In the genomic region with DNA sequence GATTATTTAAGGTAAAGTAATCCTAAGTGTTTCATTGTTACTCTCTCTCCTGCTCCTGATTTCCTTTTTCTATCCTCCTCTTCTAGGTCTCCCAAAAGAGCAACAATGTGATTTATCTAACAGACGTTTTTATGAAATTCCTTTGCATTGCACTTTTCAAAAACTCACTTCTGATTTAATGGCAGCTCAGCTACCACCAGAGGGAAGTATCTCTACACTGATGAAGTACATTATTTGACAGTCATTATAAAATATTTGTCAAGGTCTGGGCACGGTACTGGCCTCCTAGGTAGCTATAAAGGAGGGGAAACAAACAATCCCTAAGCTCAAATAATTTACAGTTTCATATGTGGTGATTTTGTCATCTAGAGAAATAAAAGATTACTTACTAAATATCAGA, we compare ENCODE assay signal across 24 cellular contexts. TPM values are rescaled to one million over a fixed set of nuclear protein-coding genes. Genes with fewer than 3 reads are reported as not detected.
DNase-seq lines count a peak whose midpoint lies in the region; ATAC-seq and TF ChIP-seq lines count a peak whose summit lies in the region.
"Had no signal": no experiment of that assay in that cellular context is flagged by ENCODE, and none has a peak within 500 bp of the region (broad histone marks: within the 10 kb centered on the region; RNA-seq: fewer than 3 reads in every experiment).

No MANE protein-coding gene starts in this region.

- H3K4me3 Mint-ChIP-seq in MCF 10A (ENCODE audit: unreplicated experiment), result no peak overlapping the region
- H3K4me3 Mint-ChIP-seq: T-cell had no signal

- H4K20me1 ChIP-seq in mammary epithelial cell (ENCODE audit: insufficient read depth, low read length), result no peaks in the 10 kb centered on the region

- H3K36me3 ChIP-seq in mammary epithelial cell (ENCODE audit: insufficient read depth, low read length), result no peaks in the 10 kb centered on the region
- H3K36me3 ChIP-seq: adrenal gland, esophagus squamous epithelium, left lung, uterus had no signal

- BruUV-seq in MCF 10A (replicated peaks; lab: Mats Ljungman, UMichigan) (no TSS peak), mammary epithelial cell (replicated peaks; lab: Mats Ljungman, UMichigan) (no TSS peak)

- TF ChIP-seq CTCF in MCF 10A (IDR thresholded peaks at IDR 0.05; ENCODE audit: unreplicated experiment) (peak; percentile 21), mammary epithelial cell (conservative IDR thresholded peaks at IDR 0.05 in 1 of 2, IDR thresholded peaks at IDR 0.05 in 1 of 2; ENCODE audit: extremely low read depth in 1 of 2, insufficient read depth in 1 of 2, low read depth in 1 of 2, low read length in 2 of 2) (no peak), foreskin keratinocyte (conservative IDR thresholded peaks at IDR 0.05) (peak; percentile 25)

- H3K4me1 Mint-ChIP-seq in MCF 10A (ENCODE audit: insufficient read depth, unreplicated experiment), result peaks cover 6% of the 10 kb centered on the region
- H3K4me1 Mint-ChIP-seq: T-cell had no signal

- dilution Hi-C loops in mammary epithelial cell (cut with HindIII; ENCODE audit: low sequenced_read_pairs), result no loop called here

- H3K36me3 Mint-ChIP-seq in MCF 10A (ENCODE audit: insufficient read depth, unreplicated experiment), result no peaks in the 10 kb centered on the region
- H3K36me3 Mint-ChIP-seq: T-cell had no signal

- no peak overlapping the region for H3K4me3 ChIP-seq in mammary epithelial cell (replicated peaks in 1 of 3; ENCODE audit: insufficient read depth in 1 of 3, low read depth in 2 of 3, low read length in 3 of 3)
- H3K4me3 ChIP-seq: adrenal gland, esophagus squamous epithelium, left lung, uterus had no signal

- no peaks in the 10 kb centered on the region for H3K27me3 ChIP-seq in mammary epithelial cell (ENCODE audit: insufficient read depth, low read length)
- peaks cover 2% of the 10 kb centered on the region for H3K27me3 ChIP-seq in foreskin keratinocyte
- H3K27me3 ChIP-seq: adrenal gland, esophagus squamous epithelium, left lung, uterus had no signal

- WGBS in mammary epithelial cell (ENCODE audit: low coverage, missing lambda C conversion rate), result 9% methylated on average over 2 of the region's 2 CpGs

- no peak overlapping the region for H3K27ac Mint-ChIP-seq in MCF 10A (ENCODE audit: low read depth, unreplicated experiment)
- H3K27ac Mint-ChIP-seq: T-cell had no signal

- CTCF ChIA-PET in MCF 10A (lab: Yijun Ruan, JAX) (interaction anchor here (1.0 to 1.5 kb wide), 7 partner anchors 12 to 347 kb away, joined by 3 to 6 read pairs (median 4); no protein-coding TSS in a partner anchor), mammary epithelial cell (lab: Charles Lee; ENCODE audit: low non-redundant PET) (no interaction called here)

- ATAC-seq in foreskin keratinocyte (no peak), HG02642 (IDR thresholded peaks at IDR 0.05; ENCODE audit: poor library complexity, unreplicated experiment) (no peak), left cardiac atrium (no peak)
- ATAC-seq: left lung, T-cell had no signal

- POLR2A ChIA-PET in MCF 10A (lab: Yijun Ruan, JAX), result interaction anchor here (0.6 to 1.0 kb wide), 4 partner anchors 26 to 457 kb away, joined by 3 read pairs; no protein-coding TSS in a partner anchor

- H3K9ac ChIP-seq in mammary epithelial cell (ENCODE audit: insufficient read depth, low read length), result no peak overlapping the region

- H3K79me2 ChIP-seq in mammary epithelial cell (ENCODE audit: insufficient read depth, low read length), result no peaks in the 10 kb centered on the region

- peaks cover 7% of the 10 kb centered on the region for H3K9me3 Mint-ChIP-seq in MCF 10A (ENCODE audit: unreplicated experiment)

- H2AFZ ChIP-seq in mammary epithelial cell (ENCODE audit: low read depth, low read length), result no peak overlapping the region

- intact Hi-C loops in MCF 10A (cut with micrococcal nuclease), result loop anchor here (5.0 kb wide), 1 partner anchor 104 kb away; no protein-coding TSS in a partner anchor
- intact Hi-C loops in mammary epithelial cell (cut with micrococcal nuclease), result no loop called here
- intact Hi-C loops in left cardiac atrium (cut with DNase I), result no loop called here

- no peak overlapping the region for H3K4me2 ChIP-seq in mammary epithelial cell (ENCODE audit: insufficient read depth, low read depth, low read length)

- H3K4me1 ChIP-seq in mammary epithelial cell (ENCODE audit: insufficient read depth, low read length) (no peaks in the 10 kb centered on the region), foreskin keratinocyte (no peaks in the 10 kb centered on the region)
- H3K4me1 ChIP-seq: adrenal gland, esophagus squamous epithelium, left lung, uterus had no signal

- DNase-seq in MCF 10A (ENCODE audit: unreplicated experiment), result no peak
- no peak for DNase-seq in mammary epithelial cell
- peak; percentile 26 for DNase-seq in OCI-M1 (lab: John Stamatoyannopoulos, UW)
- no peak for DNase-seq in foreskin keratinocyte
- DNase-seq in left cardiac atrium, result no peak
- DNase-seq in cortex of kidney (lab: John Stamatoyannopoulos, UW), result no peak
- DNase-seq in epidermal melanocyte (ENCODE audit: insufficient read length, low spot score), result no peak
- DNase-seq: activated CD4-positive, alpha-beta T cell treated with anti-CD3 and anti-CD28 coated beads, Interleukin-2, amount 50 U/mL, for 1 hour; activated CD8-positive, alpha-beta memory T cell treated with anti-CD3 and anti-CD28 coated beads, Interleukin-2, amount 50 U/mL, for 48 hours; activated gamma-delta T cell; adrenal gland; DMS79 treated with DMSO at 0.1 percent for 48 hours; esophagus squamous epithelium; glutamatergic neuron; left lung; NCI-H1092 treated with DMSO at 0.1 percent for 48 hours; NCI-H2029 treated with DMSO at 0.1 percent for 48 hours; NCI-H82; stimulated activated CD4-positive, alpha-beta T cell treated with anti-CD3 and anti-CD28 coated beads, Interleukin-12 subunit alpha, Interleukin-12 subunit beta, amount 100 ng/mL, for 4 hours; substantia nigra; T-cell; uterus had no signal

- H3K27me3 Mint-ChIP-seq in MCF 10A (ENCODE audit: insufficient read depth, unreplicated experiment), result no peaks in the 10 kb centered on the region
- H3K27me3 Mint-ChIP-seq: T-cell had no signal

- H3K9me3 ChIP-seq in mammary epithelial cell (replicated peaks; ENCODE audit: insufficient read depth, low read length), result peaks cover 21% of the 10 kb centered on the region
- H3K9me3 ChIP-seq: adrenal gland, esophagus squamous epithelium, uterus had no signal

- no peak overlapping the region for H3K27ac ChIP-seq in mammary epithelial cell (ENCODE audit: insufficient read depth, low read depth, low read length)
- no peak overlapping the region for H3K27ac ChIP-seq in foreskin keratinocyte
- H3K27ac ChIP-seq: adrenal gland, esophagus squamous epithelium, left lung, uterus had no signal

- in situ Hi-C loops in mammary epithelial cell (cut with MboI; ENCODE audit: low sequenced_read_pairs in 2 of 2), result no loop called here

RNA-seq across cellular contexts. Expression of gene TMPRSS15, which starts 15.6 kb away (rescaled TPM):
- total RNA-seq in MCF 10A (2022) (3.3 and 3.6 TPM in 2 replicates), mammary epithelial cell (not detected), foreskin keratinocyte (not detected in 2 replicates), left cardiac atrium (not detected)
- polyA plus RNA-seq in mammary epithelial cell (not detected), foreskin keratinocyte (not detected in 2 replicates)
- not detected for polyA minus RNA-seq in mammary epithelial cell
- total RNA-seq: adrenal gland, esophagus squamous epithelium, left lung, T-cell had no signal
- polyA plus RNA-seq: adrenal gland, AG04450 had no signal

Comparison
In these comparisons a context has a peak if more than half of its experiments do, and no peak if none do; other contexts are left out.
1. CTCF ChIP-seq: peak in MCF 10A (single experiment) and foreskin keratinocyte (single experiment); none in mammary epithelial cell (0 of 2).